ENCODE assay signal across 8 cellular contexts in genomic region chr9:111599948-111600343, GRCh38. TPM values are rescaled to one million over a fixed set of nuclear protein-coding genes. Genes with fewer than 3 reads are reported as not detected.
DNase-seq lines count a peak whose midpoint lies in the region; ATAC-seq, FAIRE-seq and TF ChIP-seq lines count a peak whose summit lies in the region.

No MANE protein-coding gene starts in this region.

- CTCF ChIA-PET in Caco-2 (lab: Charles Lee): no interaction called here

- H3K27ac Mint-ChIP-seq in Caco-2 (ENCODE audit: unreplicated experiment) (no peak overlapping the region), osteocyte (ENCODE audit: unreplicated experiment) (peak overlapping the region; percentile 85)

- DNase-seq in Caco-2 (no peak), fibroblast of villous mesenchyme (ENCODE audit: low read depth) (no peak), osteocyte (ENCODE audit: extremely low spot score, unreplicated experiment) (no peak), GM20000 (ENCODE audit: low spot score) (no peak), GM12892 (ENCODE audit: insufficient read length) (no peak)

- no peak for FAIRE-seq in GM12892 (lab: Jason Lieb, UNC)

- H3K36me3 Mint-ChIP-seq in Caco-2 (ENCODE audit: insufficient read depth, unreplicated experiment) (peaks cover 32% of the 10 kb centered on the region), osteocyte (ENCODE audit: unreplicated experiment) (peaks cover 4% of the 10 kb centered on the region)

- no peaks in the 10 kb centered on the region for H3K9me3 Mint-ChIP-seq in Caco-2 (ENCODE audit: unreplicated experiment)
- H3K9me3 Mint-ChIP-seq in osteocyte (ENCODE audit: unreplicated experiment): peaks cover 6% of the 10 kb centered on the region

- TF ChIP-seq CTCF in Caco-2 (IDR thresholded peaks at IDR 0.05; ENCODE audit: insufficient read depth in 1 of 2, low read depth in 1 of 2, low read length in 1 of 2, severe bottlenecking in 1 of 2, unreplicated experiment in 1 of 2): no peak
- no peak for TF ChIP-seq CTCF in VCaP (conservative IDR thresholded peaks at IDR 0.05)
- no peak for TF ChIP-seq CTCF in fibroblast of villous mesenchyme (IDR thresholded peaks at IDR 0.05; ENCODE audit: insufficient read depth, low read depth, low read length)
- no peak for TF ChIP-seq CTCF in osteocyte (IDR thresholded peaks at IDR 0.05)
- no peak for TF ChIP-seq CTCF in GM20000 (IDR thresholded peaks at IDR 0.05; ENCODE audit: extremely low read depth, missing control alignments)

- peaks cover 2% of the 10 kb centered on the region for H3K36me3 ChIP-seq in Caco-2 (ENCODE audit: control insufficient read depth, insufficient read depth, low read length)

- H3K4me3 ChIP-seq in Caco-2 (ENCODE audit: low read depth, low read length) (peak overlapping the region; percentile 61), fibroblast of villous mesenchyme (ENCODE audit: low read depth, low read length) (peak overlapping the region; percentile 82)

- no peak for TF ChIP-seq POLR2A in GM12892 (IDR thresholded peaks at IDR 0.05; ENCODE audit: low read depth, low read length)

- no peaks in the 10 kb centered on the region for H3K27me3 ChIP-seq in Caco-2 (replicated peaks; ENCODE audit: control insufficient read depth, insufficient read depth, low read length)

- H3K4me3 Mint-ChIP-seq in Caco-2 (ENCODE audit: unreplicated experiment) (peak overlapping the region; percentile 78), osteocyte (ENCODE audit: unreplicated experiment) (peak overlapping the region; percentile 92)

- ATAC-seq in HG03196 (IDR thresholded peaks at IDR 0.05; ENCODE audit: unreplicated experiment) (no peak), HG02588 (IDR thresholded peaks at IDR 0.05; ENCODE audit: unreplicated experiment) (no peak)

- no TSS peak for BruUV-seq in Caco-2 (replicated peaks; lab: Mats Ljungman, UMichigan)

- POLR2A ChIA-PET in Caco-2 (lab: Charles Lee): no interaction called here

- H3K27ac ChIP-seq in VCaP: peak overlapping the region; percentile 99

- H3K4me1 Mint-ChIP-seq in Caco-2 (ENCODE audit: low read depth, unreplicated experiment) (peaks cover 12% of the 10 kb centered on the region), osteocyte (ENCODE audit: unreplicated experiment) (peaks cover 19% of the 10 kb centered on the region)

- H3K4me1 ChIP-seq in Caco-2: peaks cover 32% of the 10 kb centered on the region

- H3K27me3 Mint-ChIP-seq in Caco-2 (ENCODE audit: insufficient read depth, unreplicated experiment) (no peaks in the 10 kb centered on the region), osteocyte (ENCODE audit: unreplicated experiment) (no peaks in the 10 kb centered on the region)

- no peaks in the 10 kb centered on the region for H3K9me3 ChIP-seq in Caco-2

- intact Hi-C loops in Caco-2 (cut with micrococcal nuclease; ENCODE audit: unreplicated experiment): loop anchor here (2.0 to 10.0 kb wide), 2 partner anchors 63 to 115 kb away; partner anchors contain the start of gene ECPAS

RNA-seq across cellular contexts. Expression of gene PTGR1, which starts 0.5 kb away (rescaled TPM):
- total RNA-seq in Caco-2 (2022): 46.9 and 55.3 TPM in 2 replicates
- total RNA-seq in fibroblast of villous mesenchyme: 85.4 and 116 TPM in 2 replicates
- 16.5 and 17.1 TPM in 2 replicates for total RNA-seq in osteocyte
- polyA plus RNA-seq in GM12892 (2012; ENCODE audit: missing spikeins): 18.8 TPM

RNA-seq across cellular contexts. Expression of gene DNAJC25, which starts 31.2 kb away (rescaled TPM):
- total RNA-seq in Caco-2 (2022): 10.2 and 10.4 TPM in 2 replicates
- total RNA-seq in fibroblast of villous mesenchyme: 7.1 and 9.9 TPM in 2 replicates
- total RNA-seq in osteocyte: 5.4 and 6.5 TPM in 2 replicates
- polyA plus RNA-seq in GM12892 (2012; ENCODE audit: missing spikeins): 6.1 TPM
